8 cellular contexts compared by ENCODE assay signal in the genomic region with DNA sequence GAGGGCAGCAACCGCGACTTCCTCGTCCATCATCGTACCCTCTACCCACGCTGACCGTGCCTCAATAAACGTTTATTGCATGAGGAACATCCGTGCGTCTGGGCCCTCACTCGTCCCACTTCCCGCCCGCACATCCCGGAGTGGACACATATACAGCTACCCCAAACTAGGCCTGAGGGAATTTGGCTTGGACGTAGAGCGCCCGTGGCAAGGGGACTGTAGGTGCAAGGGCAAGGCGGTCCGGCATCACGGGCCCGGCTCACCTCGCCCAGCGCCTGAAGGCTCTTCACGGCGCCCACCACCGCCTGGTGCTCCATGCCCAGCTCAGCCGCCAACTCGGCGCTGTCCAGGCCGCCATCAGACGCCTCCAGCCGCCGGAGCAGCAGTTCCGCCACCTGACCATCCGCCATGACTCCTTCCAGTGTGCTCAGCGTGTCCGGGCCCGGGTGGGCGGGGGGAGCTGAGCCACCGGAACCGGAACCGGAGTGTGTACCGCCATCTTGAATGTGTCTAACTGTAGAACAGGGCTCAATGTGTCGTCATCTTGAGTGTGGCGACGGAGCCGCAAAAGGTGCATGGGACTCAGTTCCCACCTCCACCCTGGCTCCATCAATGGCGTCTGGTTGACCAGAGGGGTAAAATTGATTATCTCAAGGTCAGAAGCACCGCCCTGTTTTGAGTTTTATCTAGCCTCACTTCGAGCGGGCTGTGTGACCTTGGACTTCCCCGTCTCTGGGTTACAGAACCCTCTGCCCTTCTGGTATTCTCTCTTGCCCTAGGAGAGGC. TPM values are rescaled to one million over a fixed set of nuclear protein-coding genes. Genes with fewer than 3 reads are reported as not detected.
A peak's percentile ranks its signal among the peaks of the same experiment; 100 is the strongest.
DNase-seq lines count a peak whose midpoint lies in the region; ATAC-seq and TF ChIP-seq lines count a peak whose summit lies in the region.

Gene FARSA (minus strand): TSS at position 425 of the 786 bp plus-strand sequence. CDS start 15 bp downstream, at position 410.

- peak within 1 kb of the TSS; percentile 47 for H3K27ac ChIP-seq in RWPE2 (ENCODE audit: poor library complexity, severe bottlenecking)

- no peaks in the 10 kb centered on the region for H3K9me3 Mint-ChIP-seq in natural killer cell

- peak within 1 kb of the TSS; percentile 99 for H3K4me3 Mint-ChIP-seq in natural killer cell

- no peaks in the 10 kb centered on the region for H3K27me3 ChIP-seq in RWPE2 (ENCODE audit: insufficient read depth, poor library complexity, severe bottlenecking)

- ATAC-seq in GM19463 (IDR thresholded peaks at IDR 0.05; ENCODE audit: unreplicated experiment) = peak; percentile 38
- peak; percentile 77 for ATAC-seq in RWPE2 (ENCODE audit: low read depth)
- peak; percentile 62 to 75 (median 68) for ATAC-seq in natural killer cell

- H3K4me3 ChIP-seq in RWPE2 (ENCODE audit: severe bottlenecking) (peak within 1 kb of the TSS; percentile 93), fibroblast of pulmonary artery (replicated peaks; ENCODE audit: low read depth, low read length) (peak within 1 kb of the TSS; percentile 97)

- peaks cover 28 to 36% of the 10 kb centered on the region in 2 donors for H3K4me1 Mint-ChIP-seq in natural killer cell

- intact Hi-C loops in natural killer cell (cut with micrococcal nuclease) = loop anchor here (2.0 kb wide), 1 partner anchor 15 kb away; the partner anchor contains the start of gene SYCE2

- no peaks in the 10 kb centered on the region for H3K27me3 Mint-ChIP-seq in natural killer cell (ENCODE audit: low read depth in 2 of 2)

- H3K36me3 ChIP-seq in RWPE2 (ENCODE audit: low read depth) = peaks cover 34% of the 10 kb centered on the region

- no peaks in the 10 kb centered on the region for H3K36me3 Mint-ChIP-seq in natural killer cell

- H3K27ac Mint-ChIP-seq in natural killer cell = peak within 1 kb of the TSS; percentile 87 to 94

- DNase-seq in CD1c-positive myeloid dendritic cell (ENCODE audit: extremely low spot score) (peak; percentile 96), LHCN-M2 (ENCODE audit: low read depth) (peak; percentile 86), RWPE2 (ENCODE audit: low spot score) (peak; percentile 86), fibroblast of pulmonary artery (ENCODE audit: low read depth) (peak; percentile 90), natural killer cell (peak; percentile 75)
- peak; percentile 86 for DNase-seq in activated T-helper 9 cell treated with anti-CD3 and anti-CD28 coated beads, Interleukin-2, amount 50 U/mL, for 16 hours (ENCODE audit: low read depth)
- peak; percentile 73 to 85 (median 81) for DNase-seq in stimulated activated naive CD4-positive, alpha-beta T cell (lab: John Stamatoyannopoulos, UW)

- peaks cover 2% of the 10 kb centered on the region for H3K4me1 ChIP-seq in RWPE2 (ENCODE audit: insufficient read depth, poor library complexity, severe bottlenecking)

- H3K9me3 ChIP-seq in RWPE2 (ENCODE audit: severe bottlenecking) = no peaks in the 10 kb centered on the region

- no peak for TF ChIP-seq CTCF in RWPE2 (IDR thresholded peaks at IDR 0.05; ENCODE audit: poor library complexity, severe bottlenecking)
- TF ChIP-seq CTCF in fibroblast of pulmonary artery (IDR thresholded peaks at IDR 0.05; ENCODE audit: low read length, missing control alignments) = no peak
- no peak for TF ChIP-seq CTCF in natural killer cell (IDR thresholded peaks at IDR 0.05)

RNA-seq across cellular contexts. Expression of gene FARSA, which starts in this region (rescaled TPM):
- total RNA-seq in LHCN-M2 (2014; rRNA removed) = 64.0 and 77.4 TPM in 2 replicates
- 66.8 TPM for polyA plus RNA-seq in LHCN-M2 (2012)
- 10 to 100 TPM; 29.3 to 34.5 (median 32.0) TPM for total RNA-seq in natural killer cell

Comparison
In these comparisons a context has a peak if more than half of its experiments do, and no peak if none do; other contexts are left out.
1. Peak in every context shown above with its lines: DNase-seq, ATAC-seq, H3K4me3 ChIP-seq and H3K27ac ChIP-seq.